ENCODE assay signal across 8 cellular contexts in genomic region chr17:19447085-19447583, GRCh38. TPM values are rescaled to one million over a fixed set of nuclear protein-coding genes. Genes with fewer than 3 reads are reported as not detected.
A peak's percentile ranks its signal among the peaks of the same experiment; 100 is the strongest.
DNase-seq lines count a peak whose midpoint lies in the region; ATAC-seq and TF ChIP-seq lines count a peak whose summit lies in the region.

No MANE protein-coding gene starts in this region.

- H3K27me3 Mint-ChIP-seq in neural progenitor cell (ENCODE audit: insufficient read depth, low read depth), result peaks cover 2% of the 10 kb centered on the region

- H3K27ac ChIP-seq in neural progenitor cell (no peak overlapping the region), substantia nigra (ENCODE audit: low read depth, low read length, poor library complexity, severe bottlenecking) (peak overlapping the region; percentile 91)

- H3K9me3 ChIP-seq in neural progenitor cell (ENCODE audit: low read depth), result peaks cover 7% of the 10 kb centered on the region

- peaks cover 11% of the 10 kb centered on the region for H3K4me1 Mint-ChIP-seq in neural progenitor cell

- peak overlapping the region; percentile 88 for H3K27ac Mint-ChIP-seq in neural progenitor cell

- DNase-seq in DMS 273 (lab: John Stamatoyannopoulos, UW; ENCODE audit: unreplicated experiment) (peak; percentile 86), LNCaP clone FGC (ENCODE audit: low read depth) (peak; percentile 19), SHP77 (lab: John Stamatoyannopoulos, UW) (peak; percentile 84 to 93), fibroblast of the conjunctiva (ENCODE audit: low read depth) (peak; percentile 66), neural progenitor cell (ENCODE audit: low spot score) (peak; percentile 79), substantia nigra (lab: John Stamatoyannopoulos, UW) (peak in 37 of 49 donors; percentile 23 to 83 (median 60))
- DNase-seq in activated effector memory CD4-positive, alpha-beta T cell treated with anti-CD3 and anti-CD28 coated beads, Interleukin-2, amount 50 U/mL, for 16 hours, result peak; percentile 82

- TF ChIP-seq CTCF in LNCaP clone FGC (IDR thresholded peaks at IDR 0.05; ENCODE audit: control insufficient read depth, extremely low read depth, insufficient read depth), result peak; percentile 89
- TF ChIP-seq CTCF in neural progenitor cell (IDR thresholded peaks at IDR 0.05), result peak; percentile 92

- H3K4me3 Mint-ChIP-seq in neural progenitor cell, result no peak overlapping the region

- ATAC-seq in HG02870 (IDR thresholded peaks at IDR 0.05; ENCODE audit: unreplicated experiment), result no peak

- no peaks in the 10 kb centered on the region for H3K4me1 ChIP-seq in neural progenitor cell

- H3K36me3 ChIP-seq in neural progenitor cell, result no peaks in the 10 kb centered on the region

- H3K79me2 ChIP-seq in neural progenitor cell (ENCODE audit: low read depth), result no peaks in the 10 kb centered on the region

- no peaks in the 10 kb centered on the region for H3F3A ChIP-seq in neural progenitor cell (ENCODE audit: low read depth)

- H3K36me3 Mint-ChIP-seq in neural progenitor cell, result peaks cover 4% of the 10 kb centered on the region

- H3K9ac ChIP-seq in neural progenitor cell, result no peak overlapping the region

- no peaks in the 10 kb centered on the region for H4K20me1 ChIP-seq in neural progenitor cell (ENCODE audit: low read depth)

- H3K4me3 ChIP-seq in LNCaP clone FGC (ENCODE audit: low read depth, low read length) (no peak overlapping the region), neural progenitor cell (no peak overlapping the region)

- peaks cover 34% of the 10 kb centered on the region for H3K9me3 Mint-ChIP-seq in neural progenitor cell

- H3K4me2 ChIP-seq in neural progenitor cell, result no peak overlapping the region

- H3K27me3 ChIP-seq in neural progenitor cell, result no peaks in the 10 kb centered on the region

- H2AFZ ChIP-seq in neural progenitor cell (replicated peaks), result peak overlapping the region; percentile 97

RNA-seq across cellular contexts. Expression of gene RNF112, which starts 36.1 kb away (rescaled TPM):
- total RNA-seq in neural progenitor cell (ENCODE audit: low replicate concordance), result 0.86 and 1.8 TPM in 2 replicates

Comparison
In these comparisons a context has a peak if more than half of its experiments do, and no peak if none do; other contexts are left out.
1. DNase-seq: peak in every context shown above with its lines; median percentile 88 in SHP77; 86 in DMS 273; 82 in activated effector memory CD4-positive, alpha-beta T cell treated with anti-CD3 and anti-CD28 coated beads, Interleukin-2, amount 50 U/mL, for 16 hours; 79 in neural progenitor cell; 66 in fibroblast of the conjunctiva; 60 in substantia nigra; 19 in LNCaP clone FGC.